ENCODE assay signal across 1 cellular context in the genomic region with DNA sequence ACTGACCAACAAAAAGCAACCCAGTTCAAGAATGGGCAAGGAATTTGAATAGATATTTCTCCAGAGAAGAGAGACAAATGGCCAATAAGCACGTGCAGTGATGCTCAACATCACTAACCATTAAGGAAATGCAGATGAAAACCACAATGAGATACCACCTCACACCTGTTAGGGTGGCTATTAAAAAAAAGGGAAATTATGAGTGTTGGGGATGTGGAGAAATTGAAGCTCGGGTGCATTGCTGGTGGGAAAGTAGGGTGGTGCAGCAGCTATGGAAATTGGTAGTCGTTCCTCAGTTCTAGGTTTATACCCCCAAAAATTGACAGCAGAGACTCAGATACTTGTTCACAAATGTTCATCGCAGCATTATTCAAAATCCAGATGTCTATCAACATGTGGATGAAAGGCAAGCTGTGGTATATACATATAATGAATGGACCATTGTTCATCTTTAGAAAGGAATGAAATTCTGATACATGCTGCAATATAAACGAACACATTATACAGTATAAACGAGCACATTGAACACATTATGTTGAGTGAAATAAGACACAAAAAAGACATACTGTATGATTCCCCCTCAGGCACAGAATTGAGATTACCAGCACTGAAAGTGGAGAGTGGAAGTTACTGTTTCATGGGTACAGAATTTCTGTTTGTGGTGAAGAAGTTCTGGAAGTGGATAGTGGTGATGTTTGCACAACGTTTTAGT.
TF ChIP-seq lines count a peak whose summit lies in the region.

No MANE protein-coding gene starts in this region.

TF ChIP-seq in GM12878, 131 proteins besides CTCF, POLR2A, EP300 and RAD21 (continues in another document):
- TF ChIP-seq RELA (IDR thresholded peaks at IDR 0.05; ENCODE audit: borderline replicate concordance, partially characterized antibody) (no peak), EED (IDR thresholded peaks at IDR 0.05; ENCODE audit: low read depth) (no peak), ZBED1 (IDR thresholded peaks at IDR 0.05; ENCODE audit: borderline replicate concordance) (0 out of 2 replicates have a peak, but pooled peaks have one; percentile 27), STAT3 (IDR thresholded peaks at IDR 0.05; ENCODE audit: low read depth, low read length) (no peak), FOXK2 (IDR thresholded peaks at IDR 0.05) (no peak), MTA2 (IDR thresholded peaks at IDR 0.05; ENCODE audit: low read depth) (0 out of 2 replicates have a peak, but pooled peaks have one; percentile 25), SMAD1 (IDR thresholded peaks at IDR 0.05; ENCODE audit: low read depth, partially characterized antibody) (no peak), ZNF24 (IDR thresholded peaks at IDR 0.05) (no peak), HCFC1 (IDR thresholded peaks at IDR 0.05; ENCODE audit: low read length) (no peak), ZNF687 (IDR thresholded peaks at IDR 0.05) (no peak), MAX (IDR thresholded peaks at IDR 0.05; ENCODE audit: low read depth, low read length) (no peak), ZNF217 (IDR thresholded peaks at IDR 0.05) (no peak), EGR1 (IDR thresholded peaks at IDR 0.05; ENCODE audit: borderline replicate concordance in 1 of 2, low read depth in 2 of 2, low read length in 2 of 2) (no peak), NBN (IDR thresholded peaks at IDR 0.05) (0 out of 2 replicates have a peak, but pooled peaks have one; percentile 14), SMAD5 (IDR thresholded peaks at IDR 0.05; ENCODE audit: low read depth) (no peak; the same call in 1 of the 2 replicates), YBX1 (IDR thresholded peaks at IDR 0.05) (no peak), POLR2AphosphoS5 (IDR thresholded peaks at IDR 0.05; ENCODE audit: low read length) (no peak), YY1 (IDR thresholded peaks at IDR 0.05; ENCODE audit: low read depth, low read length) (no peak), POU2F2 (IDR thresholded peaks at IDR 0.05; ENCODE audit: borderline replicate concordance, low read depth, low read length) (no peak; the same call in 2 of the 3 replicates), RCOR1 (conservative IDR thresholded peaks at IDR 0.05; ENCODE audit: low read depth, low read length) (no peak), ETV6 (conservative IDR thresholded peaks at IDR 0.05 in 1 of 2, IDR thresholded peaks at IDR 0.05 in 1 of 2; ENCODE audit: borderline replicate concordance in 1 of 2, low read depth in 1 of 2) (peak in 1 of 2 experiments; percentile 29; a peak in 1 of 4 replicates), SIX5 (IDR thresholded peaks at IDR 0.05; ENCODE audit: low read depth, low read length, severe bottlenecking) (no peak), HDAC6 (IDR thresholded peaks at IDR 0.05; ENCODE audit: unreplicated experiment) (no peak), BRCA1 (IDR thresholded peaks at IDR 0.05; ENCODE audit: low read depth, low read length) (no peak), NR2F1 (conservative IDR thresholded peaks at IDR 0.05) (no peak), JUNB (IDR thresholded peaks at IDR 0.05) (0 out of 2 replicates have a peak, but pooled peaks have one; percentile 4), RBBP5 (conservative IDR thresholded peaks at IDR 0.05) (no peak), NR2C1 (IDR thresholded peaks at IDR 0.05) (no peak), SMARCA5 (IDR thresholded peaks at IDR 0.05) (no peak), ZZZ3 (IDR thresholded peaks at IDR 0.05; ENCODE audit: control insufficient read depth, insufficient read length, low read depth) (no peak), BACH1 (IDR thresholded peaks at IDR 0.05; ENCODE audit: borderline replicate concordance) (no peak), CBFB (IDR thresholded peaks at IDR 0.05; ENCODE audit: low read depth) (no peak), CREM (IDR thresholded peaks at IDR 0.05; ENCODE audit: low read depth) (no peak), TCF7 (IDR thresholded peaks at IDR 0.05; ENCODE audit: borderline replicate concordance) (no peak), CBX3 (IDR thresholded peaks at IDR 0.05; ENCODE audit: borderline replicate concordance, low read depth) (no peak), NFIC (IDR thresholded peaks at IDR 0.05; ENCODE audit: low read depth, low read length) (peak; percentile 13; the same call in 1 of the 2 replicates)
- TF ChIP-seq, protein P1, sequence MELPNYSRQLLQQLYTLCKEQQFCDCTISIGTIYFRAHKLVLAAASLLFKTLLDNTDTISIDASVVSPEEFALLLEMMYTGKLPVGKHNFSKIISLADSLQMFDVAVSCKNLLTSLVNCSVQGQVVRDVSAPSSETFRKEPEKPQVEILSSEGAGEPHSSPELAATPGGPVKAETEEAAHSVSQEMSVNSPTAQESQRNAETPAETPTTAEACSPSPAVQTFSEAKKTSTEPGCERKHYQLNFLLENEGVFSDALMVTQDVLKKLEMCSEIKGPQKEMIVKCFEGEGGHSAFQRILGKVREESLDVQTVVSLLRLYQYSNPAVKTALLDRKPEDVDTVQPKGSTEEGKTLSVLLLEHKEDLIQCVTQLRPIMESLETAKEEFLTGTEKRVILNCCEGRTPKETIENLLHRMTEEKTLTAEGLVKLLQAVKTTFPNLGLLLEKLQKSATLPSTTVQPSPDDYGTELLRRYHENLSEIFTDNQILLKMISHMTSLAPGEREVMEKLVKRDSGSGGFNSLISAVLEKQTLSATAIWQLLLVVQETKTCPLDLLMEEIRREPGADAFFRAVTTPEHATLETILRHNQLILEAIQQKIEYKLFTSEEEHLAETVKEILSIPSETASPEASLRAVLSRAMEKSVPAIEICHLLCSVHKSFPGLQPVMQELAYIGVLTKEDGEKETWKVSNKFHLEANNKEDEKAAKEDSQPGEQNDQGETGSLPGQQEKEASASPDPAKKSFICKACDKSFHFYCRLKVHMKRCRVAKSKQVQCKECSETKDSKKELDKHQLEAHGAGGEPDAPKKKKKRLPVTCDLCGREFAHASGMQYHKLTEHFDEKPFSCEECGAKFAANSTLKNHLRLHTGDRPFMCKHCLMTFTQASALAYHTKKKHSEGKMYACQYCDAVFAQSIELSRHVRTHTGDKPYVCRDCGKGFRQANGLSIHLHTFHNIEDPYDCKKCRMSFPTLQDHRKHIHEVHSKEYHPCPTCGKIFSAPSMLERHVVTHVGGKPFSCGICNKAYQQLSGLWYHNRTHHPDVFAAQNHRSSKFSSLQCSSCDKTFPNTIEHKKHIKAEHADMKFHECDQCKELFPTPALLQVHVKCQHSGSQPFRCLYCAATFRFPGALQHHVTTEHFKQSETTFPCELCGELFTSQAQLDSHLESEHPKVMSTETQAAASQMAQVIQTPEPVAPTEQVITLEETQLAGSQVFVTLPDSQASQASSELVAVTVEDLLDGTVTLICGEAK (IDR thresholded peaks at IDR 0.05; ENCODE audit: borderline replicate concordance) = no peak
- TF ChIP-seq, protein P2, sequence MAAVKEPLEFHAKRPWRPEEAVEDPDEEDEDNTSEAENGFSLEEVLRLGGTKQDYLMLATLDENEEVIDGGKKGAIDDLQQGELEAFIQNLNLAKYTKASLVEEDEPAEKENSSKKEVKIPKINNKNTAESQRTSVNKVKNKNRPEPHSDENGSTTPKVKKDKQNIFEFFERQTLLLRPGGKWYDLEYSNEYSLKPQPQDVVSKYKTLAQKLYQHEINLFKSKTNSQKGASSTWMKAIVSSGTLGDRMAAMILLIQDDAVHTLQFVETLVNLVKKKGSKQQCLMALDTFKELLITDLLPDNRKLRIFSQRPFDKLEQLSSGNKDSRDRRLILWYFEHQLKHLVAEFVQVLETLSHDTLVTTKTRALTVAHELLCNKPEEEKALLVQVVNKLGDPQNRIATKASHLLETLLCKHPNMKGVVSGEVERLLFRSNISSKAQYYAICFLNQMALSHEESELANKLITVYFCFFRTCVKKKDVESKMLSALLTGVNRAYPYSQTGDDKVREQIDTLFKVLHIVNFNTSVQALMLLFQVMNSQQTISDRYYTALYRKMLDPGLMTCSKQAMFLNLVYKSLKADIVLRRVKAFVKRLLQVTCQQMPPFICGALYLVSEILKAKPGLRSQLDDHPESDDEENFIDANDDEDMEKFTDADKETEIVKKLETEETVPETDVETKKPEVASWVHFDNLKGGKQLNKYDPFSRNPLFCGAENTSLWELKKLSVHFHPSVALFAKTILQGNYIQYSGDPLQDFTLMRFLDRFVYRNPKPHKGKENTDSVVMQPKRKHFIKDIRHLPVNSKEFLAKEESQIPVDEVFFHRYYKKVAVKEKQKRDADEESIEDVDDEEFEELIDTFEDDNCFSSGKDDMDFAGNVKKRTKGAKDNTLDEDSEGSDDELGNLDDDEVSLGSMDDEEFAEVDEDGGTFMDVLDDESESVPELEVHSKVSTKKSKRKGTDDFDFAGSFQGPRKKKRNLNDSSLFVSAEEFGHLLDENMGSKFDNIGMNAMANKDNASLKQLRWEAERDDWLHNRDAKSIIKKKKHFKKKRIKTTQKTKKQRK (IDR thresholded peaks at IDR 0.05; ENCODE audit: low read depth, low read length) = no peak
- TF ChIP-seq, protein P3, sequence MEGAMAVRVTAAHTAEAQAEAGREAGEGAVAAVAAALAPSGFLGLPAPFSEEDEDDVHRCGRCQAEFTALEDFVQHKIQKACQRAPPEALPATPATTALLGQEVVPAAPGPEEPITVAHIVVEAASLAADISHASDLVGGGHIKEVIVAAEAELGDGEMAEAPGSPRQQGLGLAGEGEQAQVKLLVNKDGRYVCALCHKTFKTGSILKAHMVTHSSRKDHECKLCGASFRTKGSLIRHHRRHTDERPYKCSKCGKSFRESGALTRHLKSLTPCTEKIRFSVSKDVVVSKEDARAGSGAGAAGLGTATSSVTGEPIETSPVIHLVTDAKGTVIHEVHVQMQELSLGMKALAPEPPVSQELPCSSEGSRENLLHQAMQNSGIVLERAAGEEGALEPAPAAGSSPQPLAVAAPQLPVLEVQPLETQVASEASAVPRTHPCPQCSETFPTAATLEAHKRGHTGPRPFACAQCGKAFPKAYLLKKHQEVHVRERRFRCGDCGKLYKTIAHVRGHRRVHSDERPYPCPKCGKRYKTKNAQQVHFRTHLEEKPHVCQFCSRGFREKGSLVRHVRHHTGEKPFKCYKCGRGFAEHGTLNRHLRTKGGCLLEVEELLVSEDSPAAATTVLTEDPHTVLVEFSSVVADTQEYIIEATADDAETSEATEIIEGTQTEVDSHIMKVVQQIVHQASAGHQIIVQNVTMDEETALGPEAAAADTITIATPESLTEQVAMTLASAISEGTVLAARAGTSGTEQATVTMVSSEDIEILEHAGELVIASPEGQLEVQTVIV (IDR thresholded peaks at IDR 0.05; ENCODE audit: borderline replicate concordance, partially characterized antibody) = no peak
- TF ChIP-seq, protein P4, sequence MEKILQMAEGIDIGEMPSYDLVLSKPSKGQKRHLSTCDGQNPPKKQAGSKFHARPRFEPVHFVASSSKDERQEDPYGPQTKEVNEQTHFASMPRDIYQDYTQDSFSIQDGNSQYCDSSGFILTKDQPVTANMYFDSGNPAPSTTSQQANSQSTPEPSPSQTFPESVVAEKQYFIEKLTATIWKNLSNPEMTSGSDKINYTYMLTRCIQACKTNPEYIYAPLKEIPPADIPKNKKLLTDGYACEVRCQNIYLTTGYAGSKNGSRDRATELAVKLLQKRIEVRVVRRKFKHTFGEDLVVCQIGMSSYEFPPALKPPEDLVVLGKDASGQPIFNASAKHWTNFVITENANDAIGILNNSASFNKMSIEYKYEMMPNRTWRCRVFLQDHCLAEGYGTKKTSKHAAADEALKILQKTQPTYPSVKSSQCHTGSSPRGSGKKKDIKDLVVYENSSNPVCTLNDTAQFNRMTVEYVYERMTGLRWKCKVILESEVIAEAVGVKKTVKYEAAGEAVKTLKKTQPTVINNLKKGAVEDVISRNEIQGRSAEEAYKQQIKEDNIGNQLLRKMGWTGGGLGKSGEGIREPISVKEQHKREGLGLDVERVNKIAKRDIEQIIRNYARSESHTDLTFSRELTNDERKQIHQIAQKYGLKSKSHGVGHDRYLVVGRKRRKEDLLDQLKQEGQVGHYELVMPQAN (conservative IDR thresholded peaks at IDR 0.05) = no peak
- TF ChIP-seq, protein P5, sequence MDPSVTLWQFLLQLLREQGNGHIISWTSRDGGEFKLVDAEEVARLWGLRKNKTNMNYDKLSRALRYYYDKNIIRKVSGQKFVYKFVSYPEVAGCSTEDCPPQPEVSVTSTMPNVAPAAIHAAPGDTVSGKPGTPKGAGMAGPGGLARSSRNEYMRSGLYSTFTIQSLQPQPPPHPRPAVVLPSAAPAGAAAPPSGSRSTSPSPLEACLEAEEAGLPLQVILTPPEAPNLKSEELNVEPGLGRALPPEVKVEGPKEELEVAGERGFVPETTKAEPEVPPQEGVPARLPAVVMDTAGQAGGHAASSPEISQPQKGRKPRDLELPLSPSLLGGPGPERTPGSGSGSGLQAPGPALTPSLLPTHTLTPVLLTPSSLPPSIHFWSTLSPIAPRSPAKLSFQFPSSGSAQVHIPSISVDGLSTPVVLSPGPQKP (IDR thresholded peaks at IDR 0.05; ENCODE audit: low read depth, low read length) = no peak
- TF ChIP-seq, protein P6, sequence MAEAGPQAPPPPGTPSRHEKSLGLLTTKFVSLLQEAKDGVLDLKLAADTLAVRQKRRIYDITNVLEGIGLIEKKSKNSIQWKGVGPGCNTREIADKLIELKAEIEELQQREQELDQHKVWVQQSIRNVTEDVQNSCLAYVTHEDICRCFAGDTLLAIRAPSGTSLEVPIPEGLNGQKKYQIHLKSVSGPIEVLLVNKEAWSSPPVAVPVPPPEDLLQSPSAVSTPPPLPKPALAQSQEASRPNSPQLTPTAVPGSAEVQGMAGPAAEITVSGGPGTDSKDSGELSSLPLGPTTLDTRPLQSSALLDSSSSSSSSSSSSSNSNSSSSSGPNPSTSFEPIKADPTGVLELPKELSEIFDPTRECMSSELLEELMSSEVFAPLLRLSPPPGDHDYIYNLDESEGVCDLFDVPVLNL (IDR thresholded peaks at IDR 0.05; ENCODE audit: low read depth, low read length) = no peak
